Comparison of ENCODE assay signal across 26 cellular contexts in genomic region chr5:4384649-4385048, GRCh38.
"Had no signal": no experiment of that assay in that cellular context is flagged by ENCODE, and none has a peak within 500 bp of the region (broad histone marks: within the 10 kb centered on the region; RNA-seq: fewer than 3 reads in every experiment).

No MANE protein-coding gene starts in this region.

- H3K27me3 ChIP-seq: colonic mucosa, esophagus muscularis mucosa, heart right ventricle, right atrium auricular region, sigmoid colon, stomach, thyroid gland had no signal

- H3K4me3 Mint-ChIP-seq: dendritic cell treated with granulocyte-macrophage colony-stimulating factor and Interleukin-4, amounts not matched to agents 40 ng/mL and 50 ng/mL, for 4 days; endodermal cell; naive thymus-derived CD8-positive, alpha-beta T cell; nephron progenitor cell; stimulated activated effector memory CD8-positive, alpha-beta T cell treated with anti-CD3 and anti-CD28 coated beads, Interleukin-12 subunit alpha, Interleukin-12 subunit beta, amount 100 ng/mL, for 72 hours had no signal

- H3K4me3 ChIP-seq: colonic mucosa, esophagus muscularis mucosa, heart right ventricle, lung, prostate gland, right atrium auricular region, sigmoid colon, stomach, thyroid gland had no signal

- DNase-seq: colonic mucosa; effector CD8-positive, alpha-beta T cell; endodermal cell; foreskin melanocyte; glutamatergic neuron; heart right ventricle; hippocampal formation; islet precursor cell; mesenchymal stem cell; naive thymus-derived CD8-positive, alpha-beta T cell; nephron progenitor cell; nucleus accumbens; sigmoid colon; stimulated activated CD4-positive, alpha-beta T cell treated with anti-CD3 and anti-CD28 coated beads, Interleukin-2, amount 100 ng/mL, for 24 hours; stimulated activated CD4-positive, alpha-beta T cell treated with anti-CD3 and anti-CD28 coated beads, Interleukin-4, amount 100 ng/mL, for 24 hours; stimulated activated naive CD4-positive, alpha-beta T cell treated with Interleukin-2 at 50 U/mL for 16 hours; stomach; thyroid gland; trophoblast cell had no signal

- H3K9me3 ChIP-seq: colonic mucosa, esophagus muscularis mucosa, prostate gland, right atrium auricular region, thyroid gland had no signal

- H3K4me1 ChIP-seq: colonic mucosa, esophagus muscularis mucosa, heart right ventricle, prostate gland, right atrium auricular region, stomach, thyroid gland had no signal

- H3K36me3 Mint-ChIP-seq: naive thymus-derived CD8-positive, alpha-beta T cell; stimulated activated effector memory CD8-positive, alpha-beta T cell treated with anti-CD3 and anti-CD28 coated beads, Interleukin-12 subunit alpha, Interleukin-12 subunit beta, amount 100 ng/mL, for 72 hours had no signal

- H3K27ac Mint-ChIP-seq: dendritic cell treated with granulocyte-macrophage colony-stimulating factor and Interleukin-4, amounts not matched to agents 40 ng/mL and 50 ng/mL, for 4 days; endodermal cell; naive thymus-derived CD8-positive, alpha-beta T cell; nephron progenitor cell; stimulated activated effector memory CD8-positive, alpha-beta T cell treated with anti-CD3 and anti-CD28 coated beads, Interleukin-12 subunit alpha, Interleukin-12 subunit beta, amount 100 ng/mL, for 72 hours had no signal

- H3K4me1 Mint-ChIP-seq: endodermal cell; naive thymus-derived CD8-positive, alpha-beta T cell; stimulated activated effector memory CD8-positive, alpha-beta T cell treated with anti-CD3 and anti-CD28 coated beads, Interleukin-12 subunit alpha, Interleukin-12 subunit beta, amount 100 ng/mL, for 72 hours had no signal

- H3K27me3 Mint-ChIP-seq: dendritic cell treated with granulocyte-macrophage colony-stimulating factor and Interleukin-4, amounts not matched to agents 40 ng/mL and 50 ng/mL, for 4 days; naive thymus-derived CD8-positive, alpha-beta T cell had no signal

- H3K27ac ChIP-seq: colonic mucosa, esophagus muscularis mucosa, heart right ventricle, prostate gland, right atrium auricular region, sigmoid colon, stomach, thyroid gland had no signal

- H3K9me3 Mint-ChIP-seq: dendritic cell treated with granulocyte-macrophage colony-stimulating factor and Interleukin-4, amounts not matched to agents 40 ng/mL and 50 ng/mL, for 4 days; endodermal cell had no signal

- ATAC-seq: heart right ventricle; left lobe of liver; naive thymus-derived CD8-positive, alpha-beta T cell; stimulated activated effector memory CD8-positive, alpha-beta T cell treated with anti-CD3 and anti-CD28 coated beads, Interleukin-12 subunit alpha, Interleukin-12 subunit beta, amount 100 ng/mL, for 72 hours had no signal

- H3K36me3 ChIP-seq: colonic mucosa, esophagus muscularis mucosa, heart right ventricle, prostate gland, right atrium auricular region, sigmoid colon, stomach, thyroid gland had no signal
